Comparison of ENCODE assay signal across 8 cellular contexts in the genomic region with DNA sequence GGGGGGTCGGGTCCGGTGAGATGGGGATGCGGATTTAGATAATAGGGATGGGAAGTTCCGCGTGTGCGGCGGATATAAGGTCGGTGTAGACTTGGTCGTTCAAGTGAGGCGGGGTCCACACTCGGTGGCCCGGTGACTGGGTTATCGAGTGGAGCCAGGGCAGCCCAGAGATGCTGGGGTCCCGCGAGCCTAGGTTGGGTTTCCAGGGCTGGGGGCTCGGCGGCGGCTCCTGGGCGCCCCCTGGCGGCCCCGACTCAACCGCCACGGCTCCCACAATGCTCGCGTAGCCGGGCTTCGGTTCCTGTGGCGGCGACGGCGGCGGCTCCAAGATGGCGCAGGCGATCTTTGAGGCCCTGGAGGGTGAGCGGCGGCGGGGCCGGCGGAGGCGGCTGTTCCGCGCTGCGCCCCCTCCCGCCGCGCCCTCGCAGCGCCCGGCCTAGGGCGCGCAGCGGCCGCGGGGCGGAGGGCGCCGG. TPM values are rescaled to one million over a fixed set of nuclear protein-coding genes. Genes with fewer than 3 reads are reported as not detected.
DNase-seq lines count a peak whose midpoint lies in the region; ATAC-seq and TF ChIP-seq lines count a peak whose summit lies in the region.

A gene (plus strand): TSS at position 304 of the 473 bp plus-strand sequence. CDS start 26 bp downstream, at position 330.

- 6 to 8% methylated on average over 30 to 56 of the region's 57 CpGs for WGBS in GM23248 (ENCODE audit: low coverage in 1 of 2, low lambda C conversion rate in 2 of 2, missing lambda C conversion rate in 2 of 2), 2 experiments
- 1 to 7% (median 2%) methylated on average over 13 to 57 of the region's 57 CpGs for WGBS in ovary, 3 donors

- peak within 1 kb of the TSS; percentile 89 for H3K4me3 Mint-ChIP-seq in activated T-helper 2 cell treated with anti-CD3 and anti-CD28 coated beads, Interferon-gamma antibody, Interleukin-2, Interleukin-4, amounts not matched to agents 10 μg/mL and 5 μg/mL and 100 μg/mL, durations not matched to agents 14 hours and 24 hours and 36 hours (ENCODE audit: low read depth)

- no peaks in the 10 kb centered on the region for H3K9me3 ChIP-seq in GM23248 (ENCODE audit: low read depth)
- peaks cover 13% of the 10 kb centered on the region for H3K9me3 ChIP-seq in KOPT-K1 (ENCODE audit: insufficient read depth, low read length, poor library complexity, severe bottlenecking)
- no peaks in the 10 kb centered on the region for H3K9me3 ChIP-seq in ovary
- H3K9me3 ChIP-seq in thoracic aorta, result peaks cover 7% of the 10 kb centered on the region

- TF ChIP-seq EP300 in ovary (IDR thresholded peaks at IDR 0.05), result no peak

- H3K27ac Mint-ChIP-seq in activated T-helper 2 cell treated with anti-CD3 and anti-CD28 coated beads, Interferon-gamma antibody, Interleukin-2, Interleukin-4, amounts not matched to agents 10 μg/mL and 5 μg/mL and 100 μg/mL, durations not matched to agents 14 hours and 24 hours and 36 hours, result peak within 1 kb of the TSS; percentile 94

- H3K27ac ChIP-seq in GM23248, result peak within 1 kb of the TSS; percentile 54
- H3K27ac ChIP-seq in KOPT-K1 (ENCODE audit: low read depth, low read length, poor library complexity, severe bottlenecking), result peak within 1 kb of the TSS; percentile 79
- H3K27ac ChIP-seq in ovary, result peak within 1 kb of the TSS; percentile 51 to 95
- H3K27ac ChIP-seq in thoracic aorta, result peak within 1 kb of the TSS; percentile 77 to 85

- DNase-seq in EH (ENCODE audit: low read depth) (peak; percentile 87), GM23248 (peak; percentile 94), RKO (ENCODE audit: low spot score) (peak; percentile 89), germinal center (ENCODE audit: low spot score) (peak; percentile 82), ovary (peak; percentile 91 to 96 (median 93)), thoracic aorta (ENCODE audit: low spot score) (peak; percentile 56)
- peak; percentile 88 for DNase-seq in activated T-helper 2 cell treated with anti-CD3 and anti-CD28 coated beads, Interferon-gamma antibody, Interleukin-2, Interleukin-4, amounts not matched to agents 10 μg/mL and 5 μg/mL and 100 μg/mL, durations not matched to agents 14 hours and 24 hours and 36 hours (ENCODE audit: low spot score)

- peak within 1 kb of the TSS; percentile 97 for H2AFZ ChIP-seq in GM23248

- H3K4me1 ChIP-seq in GM23248 (ENCODE audit: insufficient read depth) (peaks cover 16% of the 10 kb centered on the region), ovary (ENCODE audit: insufficient read depth) (peaks cover 13% of the 10 kb centered on the region), thoracic aorta (ENCODE audit: control insufficient read depth in 1 of 2, low read depth in 2 of 2) (peaks cover 0 to 26% of the 10 kb centered on the region in 2 donors)

- no peaks in the 10 kb centered on the region for H4K20me1 ChIP-seq in GM23248 (ENCODE audit: insufficient read depth)

- H3F3A ChIP-seq in GM23248 (ENCODE audit: insufficient read depth), result 0 out of 2 replicates have a peak, but pooled peaks cover 4% of the 10 kb centered on the region

- H3K27me3 ChIP-seq in GM23248 (replicated peaks; ENCODE audit: insufficient read depth), result no peaks in the 10 kb centered on the region
- no peaks in the 10 kb centered on the region for H3K27me3 ChIP-seq in ovary
- no peaks in the 10 kb centered on the region for H3K27me3 ChIP-seq in thoracic aorta (replicated peaks; ENCODE audit: insufficient read depth)

- H3K79me2 ChIP-seq in GM23248 (ENCODE audit: insufficient read depth), result peaks cover 16% of the 10 kb centered on the region

- TF ChIP-seq CTCF in ovary (IDR thresholded peaks at IDR 0.05) (peak; percentile 96 to 99 (median 96)), thoracic aorta (IDR thresholded peaks at IDR 0.05) (peak; percentile 92)

- H3K4me3 ChIP-seq in GM23248, result peak within 1 kb of the TSS; percentile 81
- peak within 1 kb of the TSS; percentile 37 for H3K4me3 ChIP-seq in ovary
- H3K4me3 ChIP-seq in thoracic aorta, result peak within 1 kb of the TSS; percentile 69

- in situ Hi-C loops in GM23248 (cut with MboI), result no loop called here

- H3K27me3 Mint-ChIP-seq in activated T-helper 2 cell treated with anti-CD3 and anti-CD28 coated beads, Interferon-gamma antibody, Interleukin-2, Interleukin-4, amounts not matched to agents 10 μg/mL and 5 μg/mL and 100 μg/mL, durations not matched to agents 14 hours and 24 hours and 36 hours (ENCODE audit: low read depth), result no peaks in the 10 kb centered on the region

- H3K4me1 Mint-ChIP-seq in activated T-helper 2 cell treated with anti-CD3 and anti-CD28 coated beads, Interferon-gamma antibody, Interleukin-2, Interleukin-4, amounts not matched to agents 10 μg/mL and 5 μg/mL and 100 μg/mL, durations not matched to agents 14 hours and 24 hours and 36 hours (ENCODE audit: low read depth), result peaks cover 18% of the 10 kb centered on the region

- ATAC-seq in thoracic aorta (ENCODE audit: insufficient number of reproducible peaks, low FRiP score, low read depth), result peak; percentile 75

- H3K9me3 Mint-ChIP-seq in activated T-helper 2 cell treated with anti-CD3 and anti-CD28 coated beads, Interferon-gamma antibody, Interleukin-2, Interleukin-4, amounts not matched to agents 10 μg/mL and 5 μg/mL and 100 μg/mL, durations not matched to agents 14 hours and 24 hours and 36 hours, result peaks cover 13% of the 10 kb centered on the region

- no peak for TF ChIP-seq POLR2A in ovary (IDR thresholded peaks at IDR 0.05)

- H3K36me3 ChIP-seq in GM23248 (ENCODE audit: low read depth) (0 out of 2 replicates have a peak, but pooled peaks cover 4% of the 10 kb centered on the region), KOPT-K1 (ENCODE audit: insufficient read depth, low read length) (no peaks in the 10 kb centered on the region), ovary (no peaks in the 10 kb centered on the region), thoracic aorta (no peaks in the 10 kb centered on the region)

- intact Hi-C loops in activated T-helper 2 cell treated with anti-CD3 and anti-CD28 coated beads, Interferon-gamma antibody, Interleukin-2, Interleukin-4, amounts not matched to agents 10 μg/mL and 5 μg/mL and 100 μg/mL, durations not matched to agents 14 hours and 24 hours and 36 hours (cut with micrococcal nuclease), result loop anchor here (1.0 to 2.0 kb wide), 4 partner anchors 11 to 275 kb away; a partner anchor contains a TSS
- intact Hi-C loops in ovary (cut with DNase I), result loop anchor here in 3 of 4 donors (5.0 to 10.0 kb wide), 3 partner anchors 54 to 67 kb away; a partner anchor contains a TSS

- H3K9ac ChIP-seq in GM23248, result peak within 1 kb of the TSS; percentile 82

- H3K9me2 ChIP-seq in GM23248 (ENCODE audit: insufficient read depth), result no peaks in the 10 kb centered on the region

- peaks cover 18% of the 10 kb centered on the region for H3K36me3 Mint-ChIP-seq in activated T-helper 2 cell treated with anti-CD3 and anti-CD28 coated beads, Interferon-gamma antibody, Interleukin-2, Interleukin-4, amounts not matched to agents 10 μg/mL and 5 μg/mL and 100 μg/mL, durations not matched to agents 14 hours and 24 hours and 36 hours (ENCODE audit: low read depth)

- H3K4me2 ChIP-seq in GM23248 (ENCODE audit: unreplicated experiment), result peak within 1 kb of the TSS; percentile 91

RNA-seq across cellular contexts. Expression of the gene that starts here (rescaled TPM):
- total RNA-seq in GM23248 (2014; rRNA removed; shearing (Covaris generic)), result 2.3 and 2.5 TPM in 2 replicates
- polyA plus RNA-seq in GM23248 (2016; fragmentation: Nextera tagmentation; extraction: Ambion mirVana), result 2.8 and 2.9 TPM in 2 replicates
- total RNA-seq in activated T-helper 2 cell treated with anti-CD3 and anti-CD28 coated beads, Interferon-gamma antibody, Interleukin-2, Interleukin-4, amounts not matched to agents 10 μg/mL and 5 μg/mL and 100 μg/mL, durations not matched to agents 14 hours and 24 hours and 36 hours, result 6.8 and 7.0 TPM in 2 replicates
- total RNA-seq in ovary, result 1 to 10 TPM; 1.2 to 3.8 (median 1.6) TPM
- 1 to 10 TPM; 1.2 to 2.3 TPM for polyA plus RNA-seq in ovary
- 1 to 10 TPM; 1.8 to 2.3 TPM for total RNA-seq in thoracic aorta

Comparison
In these comparisons a context has a peak if more than half of its experiments do, and no peak if none do; other contexts are left out.
1. Peak in every context shown above with its lines: DNase-seq, ATAC-seq, H3K4me3 ChIP-seq and H3K27ac ChIP-seq.